ENCODE assay signal across 11 cellular contexts in the genomic region with DNA sequence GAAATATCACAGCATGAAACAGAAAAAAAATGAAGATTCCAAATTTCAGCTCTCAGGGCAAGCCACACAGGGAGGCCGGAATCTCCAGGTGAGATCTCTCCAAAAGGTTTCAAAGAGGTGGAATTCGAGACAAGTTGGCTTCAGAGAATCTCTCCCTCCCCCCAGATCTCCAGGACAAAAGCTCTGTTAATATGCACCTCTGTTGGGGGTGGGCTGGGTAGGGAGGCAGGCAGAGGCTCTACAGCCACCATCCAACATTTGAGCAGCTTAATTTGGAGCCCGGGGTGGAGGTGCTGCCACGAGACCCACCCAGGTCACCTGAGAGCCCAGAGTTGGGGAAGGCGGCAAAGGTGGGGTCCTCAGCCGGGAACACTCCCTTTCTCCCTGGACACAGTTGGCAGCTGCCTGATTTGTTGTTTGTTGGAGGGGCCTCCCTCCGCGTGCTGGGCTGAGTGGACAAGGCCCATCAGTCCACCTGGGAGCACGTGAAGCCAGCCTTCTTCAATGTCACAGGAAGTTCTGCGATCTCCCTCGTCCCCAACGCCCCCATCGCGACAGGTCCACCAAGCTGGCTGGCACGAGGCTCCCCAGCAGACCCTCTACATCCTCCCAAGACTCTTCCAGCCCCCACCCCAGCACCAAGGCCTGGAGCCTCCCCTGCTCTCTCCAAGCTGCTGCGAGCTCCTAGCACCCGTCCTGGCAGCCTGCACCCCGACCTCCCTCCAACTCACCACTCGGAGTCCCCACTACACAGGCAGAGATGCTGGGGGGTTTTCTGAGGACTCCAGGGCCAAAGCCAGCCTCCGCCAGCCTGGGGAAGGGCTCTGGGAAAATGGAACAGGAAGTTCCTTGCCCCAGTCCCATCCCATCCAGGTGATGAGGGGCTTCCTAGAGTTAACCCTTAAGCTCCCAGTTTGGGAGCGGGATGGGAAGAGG. TPM values are rescaled to one million over a fixed set of nuclear protein-coding genes. Genes with fewer than 3 reads are reported as not detected.
DNase-seq lines count a peak whose midpoint lies in the region; ATAC-seq and TF ChIP-seq lines count a peak whose summit lies in the region.
"Had no signal": no experiment of that assay in that cellular context is flagged by ENCODE, and none has a peak within 500 bp of the region (broad histone marks: within the 10 kb centered on the region; RNA-seq: fewer than 3 reads in every experiment).

A gene (minus strand): TSS at position 836 of the 936 bp plus-strand sequence. CDS start 6,357 bp downstream, outside the sequence.

- H3K4me3 ChIP-seq in right cardiac atrium (ENCODE audit: low read length): no peak within 1 kb of the TSS

- TF ChIP-seq CTCF in brain (conservative IDR thresholded peaks at IDR 0.05): no peak

- peaks cover 48% of the 10 kb centered on the region for H3K4me1 Mint-ChIP-seq in brain
- H3K4me1 Mint-ChIP-seq in memory B cell: peaks cover 16% of the 10 kb centered on the region

- ATAC-seq in right cardiac atrium (no peak), Right ventricle myocardium superior (ENCODE audit: poor library complexity) (no peak), memory B cell (ENCODE audit: low read depth) (no peak), GM18861 (IDR thresholded peaks at IDR 0.05; ENCODE audit: unreplicated experiment) (no peak)

- intact Hi-C loops in right cardiac atrium (cut with DNase I) (no loop called here), Right ventricle myocardium superior (cut with DNase I) (no loop called here)

- peaks cover 0 to 5% (median 0%) of the 10 kb centered on the region in 5 experiments for H3K9me3 Mint-ChIP-seq in brain
- no peaks in the 10 kb centered on the region for H3K9me3 Mint-ChIP-seq in memory B cell

- peak in 2 of 3 donors; percentile 45 to 58 for DNase-seq in right cardiac atrium
- no peak for DNase-seq in Right ventricle myocardium superior
- no peak for DNase-seq in memory B cell (ENCODE audit: low spot score in 2 of 2)
- DNase-seq in NCI-H1694 (lab: John Stamatoyannopoulos, UW): no peak
- no peak for DNase-seq in NCI-H2107 (lab: John Stamatoyannopoulos, UW)
- no peak for DNase-seq in NCI-H146 (lab: John Stamatoyannopoulos, UW)
- DNase-seq: EL had no signal

- H3K27me3 Mint-ChIP-seq in brain (peaks cover 66% of the 10 kb centered on the region), memory B cell (no peaks in the 10 kb centered on the region)

- WGBS in right cardiac atrium: 39% methylated on average over 21 of the region's 21 CpGs

- H3K27ac Mint-ChIP-seq in brain (peak within 1 kb of the TSS in 4 of 5 experiments; percentile 33 to 87 (median 60)), memory B cell (no peak within 1 kb of the TSS)

- no peak within 1 kb of the TSS for H3K27ac ChIP-seq in right cardiac atrium (ENCODE audit: low read length)

- H3K9me3 ChIP-seq in right cardiac atrium (ENCODE audit: control insufficient read depth, low read length): no peaks in the 10 kb centered on the region

- H3K4me1 ChIP-seq in right cardiac atrium (ENCODE audit: control insufficient read depth, insufficient read depth, low read length): peaks cover 10% of the 10 kb centered on the region

- H3K36me3 Mint-ChIP-seq in brain (no peaks in the 10 kb centered on the region), memory B cell (no peaks in the 10 kb centered on the region)

- H3K4me3 Mint-ChIP-seq in brain: peak within 1 kb of the TSS; percentile 74 to 85 (median 82)
- H3K4me3 Mint-ChIP-seq in memory B cell: peak within 1 kb of the TSS; percentile 85

- H3K27me3 ChIP-seq in right cardiac atrium (ENCODE audit: control insufficient read depth, insufficient read depth): no peaks in the 10 kb centered on the region

RNA-seq across cellular contexts. Expression of the gene that starts here (rescaled TPM):
- total RNA-seq in right cardiac atrium: not detected
- polyA plus RNA-seq in right cardiac atrium: not detected
- total RNA-seq in Right ventricle myocardium superior: not detected
- polyA plus RNA-seq in brain (ENCODE audit: insufficient read depth, low read depth, low replicate concordance): not detected
- total RNA-seq: M059J, sciatic nerve had no signal

Comparison
In these comparisons a context has a peak if more than half of its experiments do, and no peak if none do; other contexts are left out.
1. Peak in DNase-seq in right cardiac atrium; RNA of the gene not detected or under 1 TPM.